Comparison of ENCODE assay signal across 16 cellular contexts in the genomic region with DNA sequence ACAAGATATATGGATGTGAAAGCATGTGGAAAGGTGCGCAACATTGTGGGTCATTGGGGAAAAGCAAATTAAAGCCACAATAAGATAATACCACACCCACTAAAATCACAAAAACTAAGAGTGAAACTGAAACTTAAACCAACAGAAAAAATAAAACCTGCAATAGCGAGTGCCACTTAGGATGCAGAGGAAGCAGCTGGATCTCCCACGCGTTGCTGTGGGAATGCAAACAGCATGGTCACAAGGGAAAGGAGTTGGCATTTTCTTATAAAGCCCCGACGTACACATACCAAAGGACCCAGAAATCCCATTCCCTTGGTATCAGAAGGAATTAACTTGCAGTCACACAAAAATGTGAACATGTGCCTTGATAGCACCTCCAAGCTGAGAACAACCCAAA.
DNase-seq lines count a peak whose midpoint lies in the region; ATAC-seq, FAIRE-seq and TF ChIP-seq lines count a peak whose summit lies in the region.
"Had no signal": no experiment of that assay in that cellular context is flagged by ENCODE, and none has a peak within 500 bp of the region (broad histone marks: within the 10 kb centered on the region; RNA-seq: fewer than 3 reads in every experiment).

No MANE protein-coding gene starts in this region.

- H3K4me2 ChIP-seq in A549: 0 out of 3 replicates have a peak overlapping the region, but pooled peaks have one; percentile 19
- peak overlapping the region; percentile 35 to 87 (median 66) for H3K4me2 ChIP-seq in BLaER1 treated with 17β-estradiol and CSF1 and Interleukin-3, amounts not matched to agents 10 nM and 100 nM

- no peaks in the 10 kb centered on the region for H3K9me3 ChIP-seq in A549
- no peaks in the 10 kb centered on the region for H3K9me3 ChIP-seq in BLaER1 treated with 17β-estradiol and CSF1 and Interleukin-3, amounts not matched to agents 10 nM and 100 nM (replicated peaks in 1 of 11)
- H3K9me3 ChIP-seq: esophagus squamous epithelium, heart left ventricle had no signal

- WGBS in A549 (ENCODE audit: missing lambda C conversion rate): 11% methylated on average over 6 of the region's 6 CpGs

- POLR2A ChIA-PET in A549 (lab: Yijun Ruan, JAX): no interaction called here

- FAIRE-seq in A549 (lab: Jason Lieb, UNC): no peak
- no peak for FAIRE-seq in GM12892 (lab: Jason Lieb, UNC)
- FAIRE-seq: islet of Langerhans had no signal

- DNase-seq in A549 (ENCODE audit: low read depth in 1 of 2, low spot score in 1 of 2): no peak
- peak; percentile 23 for DNase-seq in NCI-H748 (lab: John Stamatoyannopoulos, UW; ENCODE audit: unreplicated experiment)
- DNase-seq in left kidney (ENCODE audit: low read depth, low spot score): peak; percentile 59
- no peak for DNase-seq in Kasumi-1 (lab: John Stamatoyannopoulos, UW)
- DNase-seq in GM12892 (ENCODE audit: insufficient read length): no peak
- no peak for DNase-seq in germinal center (ENCODE audit: low spot score)
- DNase-seq: activated B cell treated with CpG ODN at 0.5 μM for 24 hours; activated naive CD4-positive, alpha-beta T cell treated with anti-CD3 and anti-CD28 coated beads, Interleukin-2, amount 10 ng/mL, durations not matched to agents 7 days and 5 days; esophagus squamous epithelium; heart left ventricle; IMR-90; mesenchymal stem cell; Right ventricle myocardium superior; T-helper 2 cell had no signal

- no peak overlapping the region; a peak in 1 of 6 replicates for H3K27ac ChIP-seq in A549
- H3K27ac ChIP-seq in BLaER1 treated with 17β-estradiol and CSF1 and Interleukin-3, amounts not matched to agents 10 nM and 100 nM: peak overlapping the region in 6 of 11 experiments; percentile 19 to 55 (median 38); a peak in 8 of 22 replicates
- H3K27ac ChIP-seq: esophagus squamous epithelium, heart left ventricle had no signal

- H3K27me3 ChIP-seq in BLaER1 treated with 17β-estradiol and CSF1 and Interleukin-3, amounts not matched to agents 10 nM and 100 nM: no peaks in the 10 kb centered on the region

- CTCF ChIA-PET in A549 (lab: Yijun Ruan, JAX): no interaction called here

- ATAC-seq in A549: no peak

- no peak for TF ChIP-seq POLR2A in A549 (IDR thresholded peaks at IDR 0.05; ENCODE audit: low read length)
- no peak for TF ChIP-seq POLR2A in GM12892 (IDR thresholded peaks at IDR 0.05; ENCODE audit: low read depth, low read length)

- H3K36me3 ChIP-seq in BLaER1 treated with 17β-estradiol and CSF1 and Interleukin-3, amounts not matched to agents 10 nM and 100 nM: no peaks in the 10 kb centered on the region
- H3K36me3 ChIP-seq: esophagus squamous epithelium, heart left ventricle had no signal

- no peak overlapping the region for H3K9ac ChIP-seq in BLaER1 treated with 17β-estradiol and CSF1 and Interleukin-3, amounts not matched to agents 10 nM and 100 nM

- H3K4me3 ChIP-seq in A549: no peak overlapping the region
- no peak overlapping the region for H3K4me3 ChIP-seq in BLaER1 treated with 17β-estradiol and CSF1 and Interleukin-3, amounts not matched to agents 10 nM and 100 nM
- H3K4me3 ChIP-seq: heart left ventricle had no signal

- no peak for TF ChIP-seq CTCF in A549 (IDR thresholded peaks at IDR 0.05)

- TF ChIP-seq EP300 in A549 (IDR thresholded peaks at IDR 0.05): no peak

- H4K20me1 ChIP-seq in BLaER1 treated with 17β-estradiol and CSF1 and Interleukin-3, amounts not matched to agents 10 nM and 100 nM: no peaks in the 10 kb centered on the region

- no peaks in the 10 kb centered on the region for H3K4me1 ChIP-seq in A549
- H3K4me1 ChIP-seq in BLaER1 treated with 17β-estradiol and CSF1 and Interleukin-3, amounts not matched to agents 10 nM and 100 nM: peaks cover 11 to 15% (median 13%) of the 10 kb centered on the region in 10 experiments

- no peak for TF ChIP-seq RAD21 in A549 (conservative IDR thresholded peaks at IDR 0.05 in 1 of 2, IDR thresholded peaks at IDR 0.05 in 1 of 2)

TF ChIP-seq in A549, 52 proteins besides CTCF, POLR2A, EP300 and RAD21:
- TF ChIP-seq MYC (IDR thresholded peaks at IDR 0.05; ENCODE audit: borderline replicate concordance, low read length) (no peak), RFX5 (IDR thresholded peaks at IDR 0.05) (no peak), TFCP2L1 (CRISPR knock-in tag; IDR thresholded peaks at IDR 0.05) (no peak), HOXB5 (CRISPR knock-in tag; IDR thresholded peaks at IDR 0.05) (no peak), RCOR1 (IDR thresholded peaks at IDR 0.05; ENCODE audit: low read depth, low read length) (no peak), POLR2AphosphoS2 (conservative IDR thresholded peaks at IDR 0.05; ENCODE audit: low read length) (no peak), ZFP36 (IDR thresholded peaks at IDR 0.05; ENCODE audit: borderline replicate concordance, partially characterized antibody) (no peak), ZSCAN20 (CRISPR knock-in tag; IDR thresholded peaks at IDR 0.05) (no peak), ZC3H11A (IDR thresholded peaks at IDR 0.05) (no peak)

Comparison
In these comparisons a context has a peak if more than half of its experiments do, and no peak if none do; other contexts are left out.
1. DNase-seq: peak in NCI-H748 (single experiment) and left kidney (single experiment); none in A549 (0 of 2), Kasumi-1 (0 of 2), GM12892 (single experiment) and germinal center (single experiment).
2. H3K27ac ChIP-seq: peak in BLaER1 treated with 17β-estradiol and CSF1 and Interleukin-3, amounts not matched to agents 10 nM and 100 nM (6 of 11); none in A549 (0 of 2).